Comparison of ENCODE assay signal across 23 cellular contexts in the genomic region with DNA sequence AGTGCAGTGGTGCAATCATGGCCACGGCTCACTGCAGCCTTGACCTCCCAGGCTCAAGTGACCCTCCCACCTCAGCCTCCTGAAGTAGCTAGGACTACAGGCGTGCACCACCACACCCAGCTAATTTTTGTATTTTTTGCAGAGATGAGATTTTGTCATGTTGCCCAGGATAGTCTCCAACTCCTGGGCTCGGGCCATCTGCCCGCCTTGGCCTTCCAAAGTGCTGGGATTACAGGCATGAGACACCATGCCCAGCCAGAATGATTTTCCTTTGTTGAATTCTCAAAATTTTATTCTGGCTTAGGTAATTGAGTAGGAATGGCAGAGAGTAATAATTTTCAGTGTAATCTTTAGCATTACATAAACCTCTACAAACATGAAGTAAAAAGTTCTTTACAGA. TPM values are rescaled to one million over a fixed set of nuclear protein-coding genes. Genes with fewer than 3 reads are reported as not detected.
"Had no signal": no experiment of that assay in that cellular context is flagged by ENCODE, and none has a peak within 500 bp of the region (broad histone marks: within the 10 kb centered on the region; RNA-seq: fewer than 3 reads in every experiment).

No MANE protein-coding gene starts in this region.

- H3K9me3 Mint-ChIP-seq: naive thymus-derived CD8-positive, alpha-beta T cell; stimulated activated memory B cell treated with anti-CD40 and anti-IgM and Interleukin-4, amounts not matched to agents 10 μg/mL and 1 μg/mL and 100 μg/mL, for 72 hours; type B pancreatic cell had no signal

- H3K36me3 ChIP-seq: esophagus muscularis mucosa, lower lobe of right lung, pancreas, sigmoid colon, spleen, tibial artery had no signal

- H3K4me1 ChIP-seq: lower lobe of right lung, testis had no signal

- DNase-seq: dermis blood vessel endothelial cell; effector memory CD4-positive, alpha-beta T cell; foreskin melanocyte; hypothalamus; left ventricle myocardium superior; lower lobe of right lung; naive thymus-derived CD8-positive, alpha-beta T cell; nephron progenitor cell; occipital lobe; pancreas; sigmoid colon; spleen; stimulated activated CD4-positive, alpha-beta T cell treated with anti-CD3 and anti-CD28 coated beads, Interleukin-4, amount 100 ng/mL, for 4 hours; stimulated activated naive CD8-positive, alpha-beta T cell treated with anti-CD3 and anti-CD28 coated beads, Interleukin-15, Interleukin-2, amounts not matched to agents 100 U/mL and 50 U/mL, for 24 hours; testis; tibial artery had no signal

- ATAC-seq: left ventricle myocardium superior; lower lobe of right lung; naive thymus-derived CD8-positive, alpha-beta T cell; pancreas; stimulated activated memory B cell treated with anti-CD40 and anti-IgM and Interleukin-4, amounts not matched to agents 10 μg/mL and 1 μg/mL and 100 μg/mL, for 72 hours; stimulated activated naive CD8-positive, alpha-beta T cell treated with anti-CD3 and anti-CD28 coated beads, Interleukin-15, Interleukin-2, amounts not matched to agents 100 U/mL and 50 U/mL, for 24 hours had no signal

- H3K27ac Mint-ChIP-seq: nephron progenitor cell; stimulated activated memory B cell treated with anti-CD40 and anti-IgM and Interleukin-4, amounts not matched to agents 10 μg/mL and 1 μg/mL and 100 μg/mL, for 72 hours; type B pancreatic cell had no signal

- H3K4me1 Mint-ChIP-seq: nephron progenitor cell; stimulated activated memory B cell treated with anti-CD40 and anti-IgM and Interleukin-4, amounts not matched to agents 10 μg/mL and 1 μg/mL and 100 μg/mL, for 72 hours had no signal

- H3K27me3 Mint-ChIP-seq: naive thymus-derived CD8-positive, alpha-beta T cell; stimulated activated memory B cell treated with anti-CD40 and anti-IgM and Interleukin-4, amounts not matched to agents 10 μg/mL and 1 μg/mL and 100 μg/mL, for 72 hours; type B pancreatic cell had no signal

- H3K27ac ChIP-seq: coronary artery, esophagus muscularis mucosa, lower lobe of right lung, sigmoid colon, skin epidermis, spleen, testis, tibial artery had no signal

- H3K4me3 ChIP-seq: coronary artery, esophagus muscularis mucosa, lower lobe of right lung, pancreas, sigmoid colon, skin epidermis, spleen, testis, tibial artery had no signal

- H3K27me3 ChIP-seq: esophagus muscularis mucosa, pancreas, sigmoid colon, spleen, testis, tibial artery had no signal

- H3K4me3 Mint-ChIP-seq: naive thymus-derived CD8-positive, alpha-beta T cell; nephron progenitor cell; stimulated activated memory B cell treated with anti-CD40 and anti-IgM and Interleukin-4, amounts not matched to agents 10 μg/mL and 1 μg/mL and 100 μg/mL, for 72 hours; type B pancreatic cell had no signal

- FAIRE-seq: endothelial cell of umbilical vein, keratinocyte, pancreas had no signal

- H3K9me3 ChIP-seq: esophagus muscularis mucosa, lower lobe of right lung, pancreas, testis, tibial artery had no signal

- H3K36me3 Mint-ChIP-seq: stimulated activated memory B cell treated with anti-CD40 and anti-IgM and Interleukin-4, amounts not matched to agents 10 μg/mL and 1 μg/mL and 100 μg/mL, for 72 hours; type B pancreatic cell had no signal

RNA-seq across cellular contexts. Expression of gene SLC16A10, which starts 37.1 kb away (rescaled TPM):
- total RNA-seq: endothelial cell of umbilical vein had no signal
- polyA plus RNA-seq: endothelial cell of umbilical vein, keratinocyte had no signal
